Comparison of ENCODE assay signal across 17 cellular contexts in the genomic region with DNA sequence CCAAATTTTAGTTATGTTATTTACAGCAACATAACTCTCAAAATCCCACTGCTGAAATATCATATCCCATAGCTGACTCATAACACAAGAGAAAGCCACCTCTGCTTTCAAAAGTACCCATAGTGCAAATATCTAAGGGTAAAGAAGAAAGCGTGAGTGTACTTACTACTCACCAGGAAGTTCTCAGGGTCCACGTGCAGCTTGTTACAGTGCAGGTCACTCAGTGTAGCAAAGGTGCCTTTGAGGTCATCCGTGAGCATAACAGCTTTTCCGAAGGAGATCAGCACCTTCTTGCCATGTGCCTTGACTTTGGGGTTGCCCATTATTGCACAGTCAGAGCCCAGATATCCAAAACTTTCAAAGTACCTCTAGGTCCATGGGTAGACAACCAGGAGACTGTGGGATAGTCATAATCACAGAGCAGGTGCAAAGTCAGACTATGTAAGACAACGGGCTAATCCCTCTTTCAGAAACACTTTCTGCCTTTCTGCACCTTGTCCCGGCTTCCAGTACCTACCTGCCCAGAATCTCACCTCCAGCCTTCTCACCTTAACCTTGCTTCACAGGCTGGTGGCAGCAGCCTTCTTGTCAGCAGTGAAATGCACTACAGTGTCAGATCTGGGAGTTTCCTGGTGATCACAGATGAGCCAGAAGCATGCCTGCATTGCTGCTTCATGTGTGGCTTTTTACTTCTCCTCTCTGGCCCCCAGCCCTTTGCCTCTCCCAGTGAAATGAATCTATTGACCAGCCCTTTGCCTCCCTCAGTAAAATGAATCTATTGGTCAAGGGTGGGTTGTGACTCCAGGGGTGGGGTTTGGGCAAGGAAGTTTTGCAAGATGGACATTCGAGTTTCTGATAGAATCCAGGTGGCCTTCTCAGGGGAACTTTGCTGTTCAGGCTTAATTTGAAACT. TPM values are rescaled to one million over a fixed set of nuclear protein-coding genes. Genes with fewer than 3 reads are reported as not detected.
A peak's percentile ranks its signal among the peaks of the same experiment; 100 is the strongest.
DNase-seq lines count a peak whose midpoint lies in the region; ATAC-seq, FAIRE-seq and TF ChIP-seq lines count a peak whose summit lies in the region.
"Had no signal": no experiment of that assay in that cellular context is flagged by ENCODE, and none has a peak within 500 bp of the region (broad histone marks: within the 10 kb centered on the region; RNA-seq: fewer than 3 reads in every experiment).

No MANE protein-coding gene starts in this region.

- H3K4me3 ChIP-seq in choroid plexus epithelial cell (ENCODE audit: low read depth, low read length): no peak overlapping the region
- no peak overlapping the region for H3K4me3 ChIP-seq in left lung
- H3K4me3 ChIP-seq: dorsolateral prefrontal cortex, lower lobe of right lung, thyroid gland had no signal

- intact Hi-C loops in left lung (cut with DNase I): no loop called here

- DNase-seq in choroid plexus epithelial cell (ENCODE audit: low read depth): peak; percentile 64
- no peak for DNase-seq in D721Med (ENCODE audit: insufficient read length, low spot score)
- DNase-seq in C1 segment of cervical spinal cord (lab: John Stamatoyannopoulos, UW): no peak
- DNase-seq in NCI-H345 (lab: John Stamatoyannopoulos, UW): no peak
- no peak for DNase-seq in left lung
- DNase-seq: activated CD4-positive, alpha-beta memory T cell treated with anti-CD3 and anti-CD28 coated beads, Interleukin-2, amount 10 ng/mL, durations not matched to agents 7 days and 5 days; Calu3; dorsolateral prefrontal cortex; lower lobe of right lung; NCI-H82; Right ventricle myocardium superior; thyroid gland had no signal

- no peak for FAIRE-seq in D721Med (lab: Jason Lieb, UNC)
- FAIRE-seq: astrocyte, GM19239 had no signal

- no peaks in the 10 kb centered on the region for H3K9me3 ChIP-seq in left lung
- H3K9me3 ChIP-seq: lower lobe of right lung, thyroid gland had no signal

- TF ChIP-seq CTCF in choroid plexus epithelial cell (conservative IDR thresholded peaks at IDR 0.05; ENCODE audit: low read depth, low read length) (no peak), D721Med (IDR thresholded peaks at IDR 0.05; ENCODE audit: insufficient read depth, missing control alignments) (no peak), left lung (IDR thresholded peaks at IDR 0.05) (no peak)

- H3K36me3 ChIP-seq in left lung: no peaks in the 10 kb centered on the region
- H3K36me3 ChIP-seq: lower lobe of right lung, thyroid gland had no signal

- H3K4me1 ChIP-seq in left lung: no peaks in the 10 kb centered on the region
- H3K4me1 ChIP-seq: lower lobe of right lung, thyroid gland had no signal

- no peaks in the 10 kb centered on the region for H3K27me3 ChIP-seq in left lung
- H3K27me3 ChIP-seq: thyroid gland had no signal

- H3K27ac ChIP-seq in left lung: no peak overlapping the region
- H3K27ac ChIP-seq: dorsolateral prefrontal cortex, lower lobe of right lung, thyroid gland had no signal

- ATAC-seq in GM18868 (IDR thresholded peaks at IDR 0.05; ENCODE audit: unreplicated experiment) (peak; percentile 74), HG02571 (IDR thresholded peaks at IDR 0.05; ENCODE audit: unreplicated experiment) (peak; percentile 69), HG03521 (IDR thresholded peaks at IDR 0.05; ENCODE audit: unreplicated experiment) (peak; percentile 64), left lung (no peak)
- ATAC-seq: lower lobe of right lung had no signal

RNA-seq across cellular contexts. Expression of gene HBG1, which starts 6.5 kb away (rescaled TPM):
- not detected for total RNA-seq in left lung
- total RNA-seq: activated CD4-positive, alpha-beta memory T cell treated with anti-CD3 and anti-CD28 coated beads, Interleukin-2, amount 10 ng/mL, durations not matched to agents 7 days and 5 days; astrocyte; Calu3; lower lobe of right lung; Right ventricle myocardium superior; thyroid gland had no signal

RNA-seq across cellular contexts. Expression of gene HBD, which starts 8.9 kb away (rescaled TPM):
- under 1 TPM in 1 of 2 donors, not detected in 1; 0.82 TPM for total RNA-seq in left lung
- total RNA-seq: activated CD4-positive, alpha-beta memory T cell treated with anti-CD3 and anti-CD28 coated beads, Interleukin-2, amount 10 ng/mL, durations not matched to agents 7 days and 5 days; astrocyte; Calu3; lower lobe of right lung; Right ventricle myocardium superior had no signal

RNA-seq across cellular contexts. Expression of gene HBG2, which starts 11.4 kb away (rescaled TPM):
- not detected for total RNA-seq in left lung
- total RNA-seq: activated CD4-positive, alpha-beta memory T cell treated with anti-CD3 and anti-CD28 coated beads, Interleukin-2, amount 10 ng/mL, durations not matched to agents 7 days and 5 days; astrocyte; Calu3; Right ventricle myocardium superior; thyroid gland had no signal

RNA-seq across cellular contexts. Expression of gene HBB, which starts 16.3 kb away (rescaled TPM):
- 100 to 1,000 TPM; 247 to 273 TPM for total RNA-seq in left lung
- total RNA-seq: activated CD4-positive, alpha-beta memory T cell treated with anti-CD3 and anti-CD28 coated beads, Interleukin-2, amount 10 ng/mL, durations not matched to agents 7 days and 5 days; astrocyte; Calu3 had no signal

RNA-seq across cellular contexts. Expression of gene HBE1, which starts 26.6 kb away (rescaled TPM):
- not detected for total RNA-seq in left lung
- total RNA-seq: activated CD4-positive, alpha-beta memory T cell treated with anti-CD3 and anti-CD28 coated beads, Interleukin-2, amount 10 ng/mL, durations not matched to agents 7 days and 5 days; astrocyte; Calu3; lower lobe of right lung; Right ventricle myocardium superior had no signal
